Comparison of ENCODE assay signal across 1 cellular context in genomic region chr7:73512018-73512780, GRCh38.
TF ChIP-seq lines count a peak whose summit lies in the region.

No MANE protein-coding gene starts in this region.

TF ChIP-seq in WTC11, 78 proteins besides CTCF, POLR2A, EP300 and RAD21 (continued from another document):
- TF ChIP-seq FOXP4 (CRISPR knock-in tag; IDR thresholded peaks at IDR 0.05): no peak
- no peak for TF ChIP-seq ZMAT4 (CRISPR knock-in tag; IDR thresholded peaks at IDR 0.05)
- TF ChIP-seq, protein P1, sequence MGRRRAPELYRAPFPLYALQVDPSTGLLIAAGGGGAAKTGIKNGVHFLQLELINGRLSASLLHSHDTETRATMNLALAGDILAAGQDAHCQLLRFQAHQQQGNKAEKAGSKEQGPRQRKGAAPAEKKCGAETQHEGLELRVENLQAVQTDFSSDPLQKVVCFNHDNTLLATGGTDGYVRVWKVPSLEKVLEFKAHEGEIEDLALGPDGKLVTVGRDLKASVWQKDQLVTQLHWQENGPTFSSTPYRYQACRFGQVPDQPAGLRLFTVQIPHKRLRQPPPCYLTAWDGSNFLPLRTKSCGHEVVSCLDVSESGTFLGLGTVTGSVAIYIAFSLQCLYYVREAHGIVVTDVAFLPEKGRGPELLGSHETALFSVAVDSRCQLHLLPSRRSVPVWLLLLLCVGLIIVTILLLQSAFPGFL (CRISPR knock-in tag; IDR thresholded peaks at IDR 0.05; ENCODE audit: borderline replicate concordance): no peak
- TF ChIP-seq, protein P2, sequence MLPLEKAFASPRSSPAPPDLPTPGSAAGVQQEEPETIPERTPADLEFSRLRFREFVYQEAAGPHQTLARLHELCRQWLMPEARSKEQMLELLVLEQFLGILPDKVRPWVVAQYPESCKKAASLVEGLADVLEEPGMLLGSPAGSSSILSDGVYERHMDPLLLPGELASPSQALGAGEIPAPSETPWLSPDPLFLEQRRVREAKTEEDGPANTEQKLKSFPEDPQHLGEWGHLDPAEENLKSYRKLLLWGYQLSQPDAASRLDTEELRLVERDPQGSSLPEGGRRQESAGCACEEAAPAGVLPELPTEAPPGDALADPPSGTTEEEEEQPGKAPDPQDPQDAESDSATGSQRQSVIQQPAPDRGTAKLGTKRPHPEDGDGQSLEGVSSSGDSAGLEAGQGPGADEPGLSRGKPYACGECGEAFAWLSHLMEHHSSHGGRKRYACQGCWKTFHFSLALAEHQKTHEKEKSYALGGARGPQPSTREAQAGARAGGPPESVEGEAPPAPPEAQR (CRISPR knock-in tag; IDR thresholded peaks at IDR 0.05): no peak
- no peak for TF ChIP-seq TCF7 (CRISPR knock-in tag; IDR thresholded peaks at IDR 0.05; ENCODE audit: low read depth)
- no peak for TF ChIP-seq MYBL2 (CRISPR knock-in tag; IDR thresholded peaks at IDR 0.05)
